In the genomic region with DNA sequence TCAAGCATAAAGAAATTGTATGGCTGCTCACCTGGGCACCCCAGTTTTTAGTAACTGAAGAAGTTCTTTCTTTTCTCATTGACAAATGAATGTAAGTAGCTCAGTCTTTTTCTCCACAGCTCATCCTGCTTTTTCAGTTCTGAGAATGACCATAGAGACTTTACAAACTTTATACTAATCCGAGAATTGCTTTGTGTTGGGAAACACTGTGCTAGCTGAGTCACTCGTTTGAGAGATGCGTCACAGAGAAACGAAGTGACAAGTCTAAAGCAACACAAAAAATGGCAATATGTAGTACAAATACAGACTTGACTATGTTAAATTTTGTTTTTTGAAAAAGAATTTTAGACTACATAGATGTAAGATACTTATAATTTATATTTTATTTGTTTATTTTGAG, we compare ENCODE assay signal across 20 cellular contexts. TPM values are rescaled to one million over a fixed set of nuclear protein-coding genes. Genes with fewer than 3 reads are reported as not detected.
A peak's percentile ranks its signal among the peaks of the same experiment; 100 is the strongest.
DNase-seq lines count a peak whose midpoint lies in the region; ATAC-seq and TF ChIP-seq lines count a peak whose summit lies in the region.
"Had no signal": no experiment of that assay in that cellular context is flagged by ENCODE, and none has a peak within 500 bp of the region (broad histone marks: within the 10 kb centered on the region; RNA-seq: fewer than 3 reads in every experiment).

No MANE protein-coding gene starts in this region.

- no peaks in the 10 kb centered on the region for H3K36me3 ChIP-seq in ascending aorta

- intact Hi-C loops in activated T-helper 2 cell treated with anti-CD3 and anti-CD28 coated beads, Interferon-gamma antibody, Interleukin-2, Interleukin-4, amounts not matched to agents 10 μg/mL and 5 μg/mL and 100 μg/mL, durations not matched to agents 14 hours and 24 hours and 36 hours (cut with micrococcal nuclease) = no loop called here
- intact Hi-C loops in ascending aorta (cut with DNase I) = no loop called here

- H3K4me1 ChIP-seq in ascending aorta = no peaks in the 10 kb centered on the region
- H3K4me1 ChIP-seq: A549, Caco-2 had no signal

- DNase-seq in ACHN (peak; percentile 49), NCI-H460 (ENCODE audit: extremely low read depth, low read depth) (peak; percentile 63), astrocyte of the spinal cord (ENCODE audit: low read depth, low spot score) (peak; percentile 19), skeletal muscle cell (ENCODE audit: low read depth) (peak; percentile 1), ascending aorta (ENCODE audit: low spot score in 2 of 2) (no peak)
- DNase-seq in activated T-helper 2 cell treated with anti-CD3 and anti-CD28 coated beads, Interferon-gamma antibody, Interleukin-2, Interleukin-4, amounts not matched to agents 10 μg/mL and 5 μg/mL and 100 μg/mL, durations not matched to agents 14 hours and 24 hours and 36 hours (ENCODE audit: low spot score) = no peak
- DNase-seq in activated CD8-positive, alpha-beta memory T cell treated with anti-CD3 and anti-CD28 coated beads, Interleukin-2, amount 50 U/mL, for 4 hours = no peak
- DNase-seq: AML-193, Caco-2, DMS53, GM23248, MM.1S, NCI-H1105, NCI-H1694 treated with DMSO at 0.1 percent for 48 hours, NCI-H774, SHP77 had no signal

- H3K27ac Mint-ChIP-seq in activated T-helper 2 cell treated with anti-CD3 and anti-CD28 coated beads, Interferon-gamma antibody, Interleukin-2, Interleukin-4, amounts not matched to agents 10 μg/mL and 5 μg/mL and 100 μg/mL, durations not matched to agents 14 hours and 24 hours and 36 hours = no peak overlapping the region

- H3K9me3 Mint-ChIP-seq in activated T-helper 2 cell treated with anti-CD3 and anti-CD28 coated beads, Interferon-gamma antibody, Interleukin-2, Interleukin-4, amounts not matched to agents 10 μg/mL and 5 μg/mL and 100 μg/mL, durations not matched to agents 14 hours and 24 hours and 36 hours = peaks cover 13% of the 10 kb centered on the region

- no peaks in the 10 kb centered on the region for H3K36me3 Mint-ChIP-seq in activated T-helper 2 cell treated with anti-CD3 and anti-CD28 coated beads, Interferon-gamma antibody, Interleukin-2, Interleukin-4, amounts not matched to agents 10 μg/mL and 5 μg/mL and 100 μg/mL, durations not matched to agents 14 hours and 24 hours and 36 hours (ENCODE audit: low read depth)

- H3K9me3 ChIP-seq in ascending aorta = no peaks in the 10 kb centered on the region
- H3K9me3 ChIP-seq: A549, Caco-2 had no signal

- in situ Hi-C loops in ACHN (cut with HindIII; ENCODE audit: low pct_ligation_motif_present, low pct_unique_long_range_greater_than_20kb, low sequenced_read_pairs) = no loop called here
- in situ Hi-C loops in astrocyte of the spinal cord (cut with HindIII; ENCODE audit: low sequenced_read_pairs) = no loop called here

- H3K4me3 ChIP-seq in astrocyte of the spinal cord (ENCODE audit: low read depth, low read length) (no peak overlapping the region), skeletal muscle cell (ENCODE audit: low read depth, low read length) (no peak overlapping the region), ascending aorta (no peak overlapping the region)
- H3K4me3 ChIP-seq: A549, GM23248 had no signal

- no peaks in the 10 kb centered on the region for H3K27me3 Mint-ChIP-seq in activated T-helper 2 cell treated with anti-CD3 and anti-CD28 coated beads, Interferon-gamma antibody, Interleukin-2, Interleukin-4, amounts not matched to agents 10 μg/mL and 5 μg/mL and 100 μg/mL, durations not matched to agents 14 hours and 24 hours and 36 hours (ENCODE audit: low read depth)

- no peaks in the 10 kb centered on the region for H3K27me3 ChIP-seq in ascending aorta

- no peaks in the 10 kb centered on the region for H3K4me1 Mint-ChIP-seq in activated T-helper 2 cell treated with anti-CD3 and anti-CD28 coated beads, Interferon-gamma antibody, Interleukin-2, Interleukin-4, amounts not matched to agents 10 μg/mL and 5 μg/mL and 100 μg/mL, durations not matched to agents 14 hours and 24 hours and 36 hours (ENCODE audit: low read depth)

- TF ChIP-seq CTCF in astrocyte of the spinal cord (IDR thresholded peaks at IDR 0.05; ENCODE audit: low read depth, low read length) (no peak), ascending aorta (IDR thresholded peaks at IDR 0.05) (no peak)

- ATAC-seq in HG02885 (IDR thresholded peaks at IDR 0.05; ENCODE audit: poor library complexity, unreplicated experiment) = no peak
- ATAC-seq: A549, Panc1 had no signal

- no peak overlapping the region for H3K27ac ChIP-seq in ascending aorta
- H3K27ac ChIP-seq: A549, GM23248, KMS-11 had no signal

- H3K4me3 Mint-ChIP-seq in activated T-helper 2 cell treated with anti-CD3 and anti-CD28 coated beads, Interferon-gamma antibody, Interleukin-2, Interleukin-4, amounts not matched to agents 10 μg/mL and 5 μg/mL and 100 μg/mL, durations not matched to agents 14 hours and 24 hours and 36 hours (ENCODE audit: low read depth) = no peak overlapping the region

RNA-seq across cellular contexts. Expression of gene LRRTM4, which starts 9.0 kb away (rescaled TPM):
- 0.05 TPM in 1 of 2 replicates, not detected in the other for total RNA-seq in NCI-H460 (2014; rRNA removed; shearing (Covaris generic))
- not detected in 2 replicates for polyA plus RNA-seq in NCI-H460 (2014; cell fraction: nucleus; rRNA removed)
- total RNA-seq in activated T-helper 2 cell treated with anti-CD3 and anti-CD28 coated beads, Interferon-gamma antibody, Interleukin-2, Interleukin-4, amounts not matched to agents 10 μg/mL and 5 μg/mL and 100 μg/mL, durations not matched to agents 14 hours and 24 hours and 36 hours = not detected in 2 replicates
- not detected for total RNA-seq in ascending aorta
- total RNA-seq: GM23248 had no signal
- polyA plus RNA-seq: GM23248 had no signal

Comparison
In these comparisons a context has a peak if more than half of its experiments do, and no peak if none do; other contexts are left out.
1. DNase-seq: peak in ACHN (single experiment), NCI-H460 (single experiment), astrocyte of the spinal cord (single experiment) and skeletal muscle cell (single experiment); none in activated T-helper 2 cell treated with anti-CD3 and anti-CD28 coated beads, Interferon-gamma antibody, Interleukin-2, Interleukin-4, amounts not matched to agents 10 μg/mL and 5 μg/mL and 100 μg/mL, durations not matched to agents 14 hours and 24 hours and 36 hours (single experiment), activated CD8-positive, alpha-beta memory T cell treated with anti-CD3 and anti-CD28 coated beads, Interleukin-2, amount 50 U/mL, for 4 hours (single experiment) and ascending aorta (0 of 2).